In the genomic region with DNA sequence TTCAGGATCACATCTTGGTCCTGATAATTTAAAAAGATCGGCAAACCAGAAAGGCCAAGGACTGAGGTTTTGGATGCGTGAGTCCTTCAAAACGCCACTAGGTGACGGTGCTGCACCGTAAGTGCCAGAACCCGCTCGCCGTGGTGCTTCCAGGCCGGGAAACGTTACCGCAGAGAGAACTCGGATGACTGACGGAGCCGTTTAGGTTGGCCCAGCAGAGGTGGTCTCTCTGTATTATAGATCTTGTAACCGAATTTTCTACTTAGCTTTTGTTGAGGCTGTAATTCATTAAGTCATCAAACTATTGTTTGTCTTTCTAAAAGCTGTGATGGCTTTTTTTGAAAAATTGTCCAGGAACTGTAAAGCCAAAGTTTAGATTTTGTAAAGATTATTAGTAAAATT, we compare ENCODE assay signal across 8 cellular contexts. TPM values are rescaled to one million over a fixed set of nuclear protein-coding genes. Genes with fewer than 3 reads are reported as not detected.
DNase-seq lines count a peak whose midpoint lies in the region; ATAC-seq, FAIRE-seq and TF ChIP-seq lines count a peak whose summit lies in the region.

No MANE protein-coding gene starts in this region.

- intact Hi-C loops in A673 (cut with micrococcal nuclease; ENCODE audit: unreplicated experiment) (loop anchor here (5.0 to 10.0 kb wide), 6 partner anchors 37 to 1357 kb away; partner anchors contain the start of gene ADCYAP1), lower lobe of right lung (cut with DNase I) (loop anchor here (10.0 kb wide), 1 partner anchor 100 kb away; no protein-coding TSS in a partner anchor)

- peak; percentile 74 for ATAC-seq in HG03175 (IDR thresholded peaks at IDR 0.05; ENCODE audit: unreplicated experiment)
- peak; percentile 83 to 93 for ATAC-seq in lower lobe of right lung

- H3K4me1 Mint-ChIP-seq in activated CD4-positive, alpha-beta T cell treated with anti-CD3 and anti-CD28 coated beads, Interleukin-2, amount 10 ng/mL, durations not matched to agents 7 days and 5 days: peaks cover 6% of the 10 kb centered on the region

- H3K27ac ChIP-seq in A673 (ENCODE audit: low read depth, low read length, poor library complexity, severe bottlenecking) (no peak overlapping the region), lower lobe of right lung (no peak overlapping the region)

- no peak overlapping the region for H3K27ac Mint-ChIP-seq in activated CD4-positive, alpha-beta T cell treated with anti-CD3 and anti-CD28 coated beads, Interleukin-2, amount 10 ng/mL, durations not matched to agents 7 days and 5 days

- H3K36me3 ChIP-seq in A673 (ENCODE audit: insufficient read depth, low read length, poor library complexity, severe bottlenecking): no peaks in the 10 kb centered on the region
- H3K36me3 ChIP-seq in lower lobe of right lung: no peaks in the 10 kb centered on the region

- H3K4me3 ChIP-seq in A673 (ENCODE audit: low read depth, low read length, poor library complexity, severe bottlenecking) (no peak overlapping the region), lower lobe of right lung (no peak overlapping the region)

- DNase-seq in A673 (ENCODE audit: low spot score) (peak; percentile 81), GM18507 (ENCODE audit: extremely low spot score, insufficient read length, low read depth) (peak; percentile 20), NCI-H526 (lab: John Stamatoyannopoulos, UW) (peak; percentile 37 to 61), dermis blood vessel endothelial cell (peak; percentile 88), lower lobe of right lung (peak; percentile 64)
- peak; percentile 69 for DNase-seq in activated CD4-positive, alpha-beta T cell treated with anti-CD3 and anti-CD28 coated beads, Interleukin-2, amount 10 ng/mL, durations not matched to agents 7 days and 5 days
- peak; percentile 22 for DNase-seq in stimulated activated CD8-positive, alpha-beta memory T cell treated with anti-CD3 and anti-CD28 coated beads, Interleukin-12 subunit alpha, Interleukin-12 subunit beta, amount 100 ng/mL, for 4 hours (ENCODE audit: low read depth)

- no peak overlapping the region for H3K4me3 Mint-ChIP-seq in activated CD4-positive, alpha-beta T cell treated with anti-CD3 and anti-CD28 coated beads, Interleukin-2, amount 10 ng/mL, durations not matched to agents 7 days and 5 days

- TF ChIP-seq CTCF in A673 (conservative IDR thresholded peaks at IDR 0.05; ENCODE audit: low read depth, low read length): peak; percentile 96
- peak; percentile 95 for TF ChIP-seq CTCF in lower lobe of right lung (IDR thresholded peaks at IDR 0.05)

- peak; percentile 88 for FAIRE-seq in GM18507 (lab: Jason Lieb, UNC)

- H3K27me3 ChIP-seq in A673 (replicated peaks; ENCODE audit: insufficient read depth, low read depth, low read length, poor library complexity): peaks cover 80% of the 10 kb centered on the region
- peaks cover 12% of the 10 kb centered on the region for H3K27me3 ChIP-seq in lower lobe of right lung (ENCODE audit: low read depth)

- H3K27me3 Mint-ChIP-seq in activated CD4-positive, alpha-beta T cell treated with anti-CD3 and anti-CD28 coated beads, Interleukin-2, amount 10 ng/mL, durations not matched to agents 7 days and 5 days: peaks cover 20% of the 10 kb centered on the region

- BruUV-seq in A673 (replicated peaks; lab: Mats Ljungman, UMichigan): no TSS peak

- POLR2A ChIA-PET in A673 (lab: Charles Lee; ENCODE audit: low non-redundant PET): no interaction called here
- POLR2A ChIA-PET in activated CD4-positive, alpha-beta T cell treated with anti-CD3 and anti-CD28 coated beads, Interleukin-2, amount 10 ng/mL, durations not matched to agents 7 days and 5 days (lab: Charles Lee): no interaction called here

- H3K4me1 ChIP-seq in A673 (ENCODE audit: insufficient read depth, low read length, poor library complexity, severe bottlenecking) (no peaks in the 10 kb centered on the region), lower lobe of right lung (no peaks in the 10 kb centered on the region)

- CTCF ChIA-PET in A673 (lab: Charles Lee): no interaction called here
- CTCF ChIA-PET in activated CD4-positive, alpha-beta T cell treated with anti-CD3 and anti-CD28 coated beads, Interleukin-2, amount 10 ng/mL, durations not matched to agents 7 days and 5 days (lab: Charles Lee): interaction anchor here (0.7 kb wide), 1 partner anchor 13 kb away, joined by 5 read pairs; no protein-coding TSS in a partner anchor

- H3K9me3 ChIP-seq in A673 (ENCODE audit: low read depth, low read length, poor library complexity, severe bottlenecking) (no peaks in the 10 kb centered on the region), lower lobe of right lung (no peaks in the 10 kb centered on the region)

- no peaks in the 10 kb centered on the region for H3K9me3 Mint-ChIP-seq in activated CD4-positive, alpha-beta T cell treated with anti-CD3 and anti-CD28 coated beads, Interleukin-2, amount 10 ng/mL, durations not matched to agents 7 days and 5 days

- no peaks in the 10 kb centered on the region for H3K36me3 Mint-ChIP-seq in activated CD4-positive, alpha-beta T cell treated with anti-CD3 and anti-CD28 coated beads, Interleukin-2, amount 10 ng/mL, durations not matched to agents 7 days and 5 days (ENCODE audit: low read depth)

RNA-seq across cellular contexts. Expression of gene ADCYAP1, which starts 39.8 kb away (rescaled TPM):
- total RNA-seq in A673 (2021): not detected in 2 replicates
- total RNA-seq in activated CD4-positive, alpha-beta T cell treated with anti-CD3 and anti-CD28 coated beads, Interleukin-2, amount 10 ng/mL, durations not matched to agents 7 days and 5 days: not detected
- not detected in 2 replicates for total RNA-seq in dermis blood vessel endothelial cell
- 0.32 TPM for total RNA-seq in lower lobe of right lung

RNA-seq across cellular contexts. Expression of gene YES1, which starts 52.8 kb away (rescaled TPM):
- 138 and 142 TPM in 2 replicates for total RNA-seq in A673 (2021)
- total RNA-seq in activated CD4-positive, alpha-beta T cell treated with anti-CD3 and anti-CD28 coated beads, Interleukin-2, amount 10 ng/mL, durations not matched to agents 7 days and 5 days: 10 to 100 TPM in 1 of 2 experiments, 1 to 10 TPM in 1; 9.2 to 10.1 TPM
- total RNA-seq in dermis blood vessel endothelial cell: 302 and 318 TPM in 2 replicates
- 42.0 TPM for total RNA-seq in lower lobe of right lung

Comparison
In these comparisons a context has a peak if more than half of its experiments do, and no peak if none do; other contexts are left out.
1. DNase-seq: peak in every context shown above with its lines; median percentile 88 in dermis blood vessel endothelial cell; 81 in A673; 69 in activated CD4-positive, alpha-beta T cell treated with anti-CD3 and anti-CD28 coated beads, Interleukin-2, amount 10 ng/mL, durations not matched to agents 7 days and 5 days; 64 in lower lobe of right lung; 49 in NCI-H526; 22 in stimulated activated CD8-positive, alpha-beta memory T cell treated with anti-CD3 and anti-CD28 coated beads, Interleukin-12 subunit alpha, Interleukin-12 subunit beta, amount 100 ng/mL, for 4 hours; 20 in GM18507.